ENCODE assay signal across 29 cellular contexts in genomic region chr10:52637592-52637991, GRCh38.
DNase-seq lines count a peak whose midpoint lies in the region; ATAC-seq, FAIRE-seq and TF ChIP-seq lines count a peak whose summit lies in the region.
"Had no signal": no experiment of that assay in that cellular context is flagged by ENCODE, and none has a peak within 500 bp of the region (broad histone marks: within the 10 kb centered on the region; RNA-seq: fewer than 3 reads in every experiment).

No MANE protein-coding gene starts in this region.

- no peak for TF ChIP-seq POLR2A in A549 (IDR thresholded peaks at IDR 0.05; ENCODE audit: low read length)
- TF ChIP-seq POLR2A in transverse colon (IDR thresholded peaks at IDR 0.05), result no peak

- TF ChIP-seq CTCF in A549 (IDR thresholded peaks at IDR 0.05), result no peak
- TF ChIP-seq CTCF in Panc1 (IDR thresholded peaks at IDR 0.05), result no peak
- TF ChIP-seq CTCF in transverse colon (IDR thresholded peaks at IDR 0.05), result no peak

- BruUV-seq in Panc1 (replicated peaks; lab: Mats Ljungman, UMichigan), result no TSS peak

- TF ChIP-seq RAD21 in A549 (conservative IDR thresholded peaks at IDR 0.05 in 1 of 2, IDR thresholded peaks at IDR 0.05 in 1 of 2), result no peak

- H3K4me3 ChIP-seq in A549, result no peak overlapping the region
- no peak overlapping the region for H3K4me3 ChIP-seq in Panc1 (ENCODE audit: low read depth in 2 of 2, low read length in 2 of 2)
- no peak overlapping the region for H3K4me3 ChIP-seq in transverse colon
- H3K4me3 ChIP-seq: stomach, vagina had no signal

- H3K27ac Mint-ChIP-seq in activated CD8-positive, alpha-beta memory T cell treated with anti-CD3 and anti-CD28 coated beads, Interleukin-2, amount 10 ng/mL, durations not matched to agents 7 days and 5 days, result no peak overlapping the region
- H3K27ac Mint-ChIP-seq: activated CD8-positive, alpha-beta T cell treated with anti-CD3 and anti-CD28 coated beads for 36 hours; activated naive CD4-positive, alpha-beta T cell treated with anti-CD3 and anti-CD28 coated beads, Interleukin-2, amount 50 U/mL, for 24 hours; activated T-helper 17 cell treated with anti-CD3 and anti-CD28 coated beads, Interleukin-2, amount 50 U/mL, for 72 hours; CD8-positive, alpha-beta memory T cell; IgD-negative memory B cell; immature natural killer cell; progenitor cell of endocrine pancreas had no signal

- no peak for TF ChIP-seq EP300 in A549 (IDR thresholded peaks at IDR 0.05)
- TF ChIP-seq EP300 in transverse colon (IDR thresholded peaks at IDR 0.05; ENCODE audit: low read depth), result no peak

- H3K27me3 ChIP-seq in Panc1 (ENCODE audit: control insufficient read depth, insufficient read depth, low read length) (no peaks in the 10 kb centered on the region), transverse colon (no peaks in the 10 kb centered on the region)
- H3K27me3 ChIP-seq: stomach, vagina had no signal

- FAIRE-seq in A549 (lab: Jason Lieb, UNC), result no peak
- FAIRE-seq: G401.6 had no signal

- H3K27ac ChIP-seq in A549, result no peak overlapping the region
- H3K27ac ChIP-seq in Panc1 (ENCODE audit: low read length), result 0 out of 2 replicates have a peak overlapping the region, but pooled peaks have one; percentile 30
- no peak overlapping the region for H3K27ac ChIP-seq in transverse colon
- H3K27ac ChIP-seq: stomach, vagina had no signal

- H3K9me3 ChIP-seq in A549 (no peaks in the 10 kb centered on the region), Panc1 (ENCODE audit: control insufficient read depth, insufficient read depth, low read depth, low read length) (peaks cover 3% of the 10 kb centered on the region; the same call in 1 of the 2 replicates), transverse colon (no peaks in the 10 kb centered on the region)
- H3K9me3 ChIP-seq: vagina had no signal

- no peaks in the 10 kb centered on the region for H3K27me3 Mint-ChIP-seq in activated CD8-positive, alpha-beta memory T cell treated with anti-CD3 and anti-CD28 coated beads, Interleukin-2, amount 10 ng/mL, durations not matched to agents 7 days and 5 days
- H3K27me3 Mint-ChIP-seq: activated CD8-positive, alpha-beta T cell treated with anti-CD3 and anti-CD28 coated beads for 36 hours; activated naive CD4-positive, alpha-beta T cell treated with anti-CD3 and anti-CD28 coated beads, Interleukin-2, amount 50 U/mL, for 24 hours; activated T-helper 17 cell treated with anti-CD3 and anti-CD28 coated beads, Interleukin-2, amount 50 U/mL, for 72 hours; CD8-positive, alpha-beta memory T cell; IgD-negative memory B cell; progenitor cell of endocrine pancreas had no signal

- DNase-seq in A549 (ENCODE audit: low read depth in 1 of 2, low spot score in 1 of 2) (peak in 1 of 2 experiments; percentile 35), HuH-7 (ENCODE audit: low spot score) (peak; percentile 5), Panc1 (ENCODE audit: low read depth, low spot score) (no peak), left colon (peak in 1 of 2 donors; percentile 39), transverse colon (no peak), AML-193 (lab: John Stamatoyannopoulos, UW) (no peak)
- DNase-seq in activated CD4-positive, alpha-beta T cell treated with anti-CD3 and anti-CD28 coated beads, Interleukin-2, amount 50 U/mL, for 1 hour, result no peak
- no peak for DNase-seq in activated CD8-positive, alpha-beta memory T cell treated with anti-CD3 and anti-CD28 coated beads, Interleukin-2, amount 10 ng/mL, durations not matched to agents 7 days and 5 days
- DNase-seq: activated CD4-positive, alpha-beta T cell treated with anti-CD3 and anti-CD28 coated beads for 1 hour; activated CD8-positive, alpha-beta T cell treated with anti-CD3 and anti-CD28 coated beads for 36 hours; amniotic stem cell; CD8-positive, alpha-beta memory T cell; DMS79; immature natural killer cell; mesenchymal stem cell; NCI-H1048; NCI-H2171 treated with DMSO at 0.1 percent for 48 hours; NCI-H524; stimulated activated CD4-positive, alpha-beta T cell treated with anti-CD3 and anti-CD28 coated beads, Interleukin-12 subunit alpha, Interleukin-12 subunit beta, amount 100 ng/mL, for 4 hours; stimulated activated CD4-positive, alpha-beta T cell treated with anti-CD3 and anti-CD28 coated beads, Interleukin-2, amount 100 ng/mL, for 48 hours; stomach had no signal

- 0 out of 3 replicates have a peak overlapping the region, but pooled peaks have one; percentile 8 for H3K4me2 ChIP-seq in A549

- H3K4me1 ChIP-seq in A549 (no peaks in the 10 kb centered on the region), Panc1 (ENCODE audit: control insufficient read depth, insufficient read depth, low read length) (no peaks in the 10 kb centered on the region), transverse colon (no peaks in the 10 kb centered on the region)
- H3K4me1 ChIP-seq: vagina had no signal

- H3K36me3 Mint-ChIP-seq in activated CD8-positive, alpha-beta memory T cell treated with anti-CD3 and anti-CD28 coated beads, Interleukin-2, amount 10 ng/mL, durations not matched to agents 7 days and 5 days, result no peaks in the 10 kb centered on the region
- H3K36me3 Mint-ChIP-seq: activated naive CD4-positive, alpha-beta T cell treated with anti-CD3 and anti-CD28 coated beads, Interleukin-2, amount 50 U/mL, for 24 hours; CD8-positive, alpha-beta memory T cell; IgD-negative memory B cell had no signal

- WGBS in A549 (ENCODE audit: missing lambda C conversion rate), result 0% methylated on average over 1 of the region's 1 CpG
- 25 to 44% methylated on average over 1 of the region's 1 CpG for WGBS in transverse colon (ENCODE audit: low coverage in 1 of 2), 2 donors

- in situ Hi-C loops in Panc1 (cut with HindIII; ENCODE audit: low pct_unique_long_range_greater_than_20kb, low sequenced_read_pairs), result no loop called here
- in situ Hi-C loops in transverse colon (cut with MboI; ENCODE audit: low pct_ligation_motif_present in 1 of 4, low pct_unique_long_range_greater_than_20kb in 1 of 4, low sequenced_read_pairs in 3 of 4), result no loop called here

- H3K4me1 Mint-ChIP-seq in activated CD8-positive, alpha-beta memory T cell treated with anti-CD3 and anti-CD28 coated beads, Interleukin-2, amount 10 ng/mL, durations not matched to agents 7 days and 5 days, result no peaks in the 10 kb centered on the region
- H3K4me1 Mint-ChIP-seq: activated naive CD4-positive, alpha-beta T cell treated with anti-CD3 and anti-CD28 coated beads, Interleukin-2, amount 50 U/mL, for 24 hours; activated T-helper 17 cell treated with anti-CD3 and anti-CD28 coated beads, Interleukin-2, amount 50 U/mL, for 72 hours; CD8-positive, alpha-beta memory T cell; IgD-negative memory B cell had no signal

- CTCF ChIA-PET in A549 (lab: Yijun Ruan, JAX) (interaction anchor here (0.6 to 1.6 kb wide), 5 partner anchors 8 to 331 kb away, joined by 3 to 6 read pairs (median 3); no protein-coding TSS in a partner anchor), Panc1 (lab: Charles Lee) (no interaction called here)
- CTCF ChIA-PET in activated CD8-positive, alpha-beta memory T cell treated with anti-CD3 and anti-CD28 coated beads, Interleukin-2, amount 10 ng/mL, durations not matched to agents 7 days and 5 days (lab: Charles Lee), result no interaction called here

- intact Hi-C loops in Panc1 (cut with micrococcal nuclease; ENCODE audit: unreplicated experiment) (no loop called here), left colon (cut with DNase I, micrococcal nuclease) (no loop called here), transverse colon (cut with DNase I; ENCODE audit: low total_unique reads) (no loop called here)

- no peak overlapping the region for H3K4me3 Mint-ChIP-seq in activated CD8-positive, alpha-beta memory T cell treated with anti-CD3 and anti-CD28 coated beads, Interleukin-2, amount 10 ng/mL, durations not matched to agents 7 days and 5 days
- H3K4me3 Mint-ChIP-seq: activated CD8-positive, alpha-beta T cell treated with anti-CD3 and anti-CD28 coated beads for 36 hours; activated naive CD4-positive, alpha-beta T cell treated with anti-CD3 and anti-CD28 coated beads, Interleukin-2, amount 50 U/mL, for 24 hours; activated T-helper 17 cell treated with anti-CD3 and anti-CD28 coated beads, Interleukin-2, amount 50 U/mL, for 72 hours; CD8-positive, alpha-beta memory T cell; IgD-negative memory B cell; immature natural killer cell had no signal

- peak in 1 of 2 experiments; percentile 53; a peak in 3 of 6 replicates for ATAC-seq in A549
- no peak for ATAC-seq in Panc1
- ATAC-seq in left colon, result peak; percentile 88
- ATAC-seq in activated CD8-positive, alpha-beta memory T cell treated with anti-CD3 and anti-CD28 coated beads, Interleukin-2, amount 10 ng/mL, durations not matched to agents 7 days and 5 days, result no peak
- ATAC-seq: activated CD8-positive, alpha-beta T cell treated with anti-CD3 and anti-CD28 coated beads for 36 hours; activated T-helper 17 cell treated with anti-CD3 and anti-CD28 coated beads, Interleukin-2, amount 50 U/mL, for 72 hours; HCT116; sciatic nerve had no signal

- POLR2A ChIA-PET in A549 (lab: Yijun Ruan, JAX) (no interaction called here), Panc1 (lab: Charles Lee) (no interaction called here)

- no peaks in the 10 kb centered on the region for H3K36me3 ChIP-seq in Panc1 (ENCODE audit: control insufficient read depth, insufficient read depth, low read length)
- H3K36me3 ChIP-seq in transverse colon, result no peaks in the 10 kb centered on the region
- H3K36me3 ChIP-seq: stomach, vagina had no signal

- peaks cover 2% of the 10 kb centered on the region for H3K9me3 Mint-ChIP-seq in activated CD8-positive, alpha-beta memory T cell treated with anti-CD3 and anti-CD28 coated beads, Interleukin-2, amount 10 ng/mL, durations not matched to agents 7 days and 5 days (ENCODE audit: low read depth)

TF ChIP-seq in A549, 52 proteins besides CTCF, POLR2A, EP300 and RAD21:
- TF ChIP-seq CBX8 (IDR thresholded peaks at IDR 0.05), result no peak
- no peak for TF ChIP-seq HEYL (CRISPR knock-in tag; IDR thresholded peaks at IDR 0.05)
- no peak for TF ChIP-seq SREBF2 (IDR thresholded peaks at IDR 0.05)
- no peak for TF ChIP-seq MAZ (IDR thresholded peaks at IDR 0.05; ENCODE audit: borderline replicate concordance, low read depth, low read length)
- no peak for TF ChIP-seq JUN (IDR thresholded peaks at IDR 0.05)
- no peak for TF ChIP-seq BHLHE40 (IDR thresholded peaks at IDR 0.05; ENCODE audit: low read depth, low read length)
- TF ChIP-seq, protein P1, sequence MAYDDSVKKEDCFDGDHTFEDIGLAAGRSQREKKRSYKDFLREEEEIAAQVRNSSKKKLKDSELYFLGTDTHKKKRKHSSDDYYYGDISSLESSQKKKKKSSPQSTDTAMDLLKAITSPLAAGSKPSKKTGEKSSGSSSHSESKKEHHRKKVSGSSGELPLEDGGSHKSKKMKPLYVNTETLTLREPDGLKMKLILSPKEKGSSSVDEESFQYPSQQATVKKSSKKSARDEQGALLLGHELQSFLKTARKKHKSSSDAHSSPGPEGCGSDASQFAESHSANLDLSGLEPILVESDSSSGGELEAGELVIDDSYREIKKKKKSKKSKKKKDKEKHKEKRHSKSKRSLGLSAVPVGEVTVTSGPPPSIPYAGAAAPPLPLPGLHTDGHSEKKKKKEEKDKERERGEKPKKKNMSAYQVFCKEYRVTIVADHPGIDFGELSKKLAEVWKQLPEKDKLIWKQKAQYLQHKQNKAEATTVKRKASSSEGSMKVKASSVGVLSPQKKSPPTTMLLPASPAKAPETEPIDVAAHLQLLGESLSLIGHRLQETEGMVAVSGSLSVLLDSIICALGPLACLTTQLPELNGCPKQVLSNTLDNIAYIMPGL (CRISPR knock-in tag; IDR thresholded peaks at IDR 0.05; ENCODE audit: borderline replicate concordance), result no peak
